8 cellular contexts compared by ENCODE assay signal in the genomic region with DNA sequence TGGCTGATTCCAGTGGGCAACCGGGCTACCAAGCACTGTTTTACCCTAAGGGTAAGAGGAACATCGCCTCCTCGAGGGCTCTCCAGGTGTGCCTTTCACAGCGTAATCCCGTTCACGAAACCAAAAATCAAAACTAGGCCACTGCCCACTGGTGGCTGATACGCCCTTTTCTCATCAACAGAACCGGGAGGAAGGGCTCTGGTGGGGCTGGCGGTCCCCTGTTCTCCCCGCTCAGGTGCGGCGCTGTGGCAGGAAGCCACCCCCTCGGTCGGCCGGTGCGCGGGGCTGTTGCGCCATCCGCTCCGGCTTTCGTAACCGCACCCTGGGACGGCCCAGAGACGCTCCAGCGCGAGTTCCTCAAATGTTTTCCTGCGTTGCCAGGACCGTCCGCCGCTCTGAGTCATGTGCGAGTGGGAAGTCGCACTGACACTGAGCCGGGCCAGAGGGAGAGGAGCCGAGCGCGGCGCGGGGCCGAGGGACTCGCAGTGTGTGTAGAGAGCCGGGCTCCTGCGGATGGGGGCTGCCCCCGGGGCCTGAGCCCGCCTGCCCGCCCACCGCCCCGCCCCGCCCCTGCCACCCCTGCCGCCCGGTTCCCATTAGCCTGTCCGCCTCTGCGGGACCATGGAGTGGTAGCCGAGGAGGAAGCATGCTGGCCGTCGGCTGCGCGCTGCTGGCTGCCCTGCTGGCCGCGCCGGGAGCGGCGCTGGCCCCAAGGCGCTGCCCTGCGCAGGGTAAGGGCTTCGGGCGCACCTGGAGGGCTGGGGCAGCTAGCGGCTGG. TPM values are rescaled to one million over a fixed set of nuclear protein-coding genes. Genes with fewer than 3 reads are reported as not detected.
A peak's percentile ranks its signal among the peaks of the same experiment; 100 is the strongest.
DNase-seq lines count a peak whose midpoint lies in the region; ATAC-seq, FAIRE-seq and TF ChIP-seq lines count a peak whose summit lies in the region.

A gene (plus strand): TSS at position 360 of the 778 bp plus-strand sequence. CDS start 287 bp downstream, at position 647.

- H3K4me3 ChIP-seq in endothelial cell of umbilical vein (replicated peaks in 1 of 3; ENCODE audit: insufficient read depth in 1 of 3, low read depth in 1 of 3, low read length in 3 of 3) (peak within 1 kb of the TSS; percentile 6 to 49 (median 36)), mesenchymal stem cell (ENCODE audit: insufficient read depth in 1 of 2, low read depth in 1 of 2, low read length in 2 of 2) (peak within 1 kb of the TSS; percentile 60 to 91)

- H2BK5ac ChIP-seq in mesenchymal stem cell (ENCODE audit: low read depth, low read length, poor library complexity, severe bottlenecking): no peak within 1 kb of the TSS

- FAIRE-seq in endothelial cell of umbilical vein (lab: Jason Lieb, UNC): peak; percentile 98

- H4K8ac ChIP-seq in mesenchymal stem cell (ENCODE audit: low read length): peak within 1 kb of the TSS; percentile 81

- peak within 1 kb of the TSS; percentile 36 for H2BK120ac ChIP-seq in mesenchymal stem cell (ENCODE audit: low read depth, low read length)

- H3K36me3 ChIP-seq in endothelial cell of umbilical vein (ENCODE audit: control insufficient read depth in 2 of 2, extremely low read depth in 1 of 2, insufficient read depth in 2 of 2, low read length in 2 of 2): no peaks in the 10 kb centered on the region
- H3K36me3 ChIP-seq in mesenchymal stem cell (ENCODE audit: control insufficient read depth in 1 of 2, insufficient read depth in 2 of 2, low read depth in 1 of 2, low read length in 2 of 2): no peaks in the 10 kb centered on the region

- peaks cover 13% of the 10 kb centered on the region for H3K4me1 ChIP-seq in endothelial cell of umbilical vein (ENCODE audit: control insufficient read depth, extremely low read depth, insufficient read depth, low read length)
- H3K4me1 ChIP-seq in mesenchymal stem cell (ENCODE audit: control insufficient read depth, insufficient read depth, low read depth, low read length): peaks cover 25% of the 10 kb centered on the region

- H3K9me3 ChIP-seq in endothelial cell of umbilical vein (replicated peaks; ENCODE audit: control insufficient read depth, insufficient read depth, low read length): no peaks in the 10 kb centered on the region
- H3K9me3 ChIP-seq in mesenchymal stem cell (ENCODE audit: control insufficient read depth, low read length): no peaks in the 10 kb centered on the region

- no peak within 1 kb of the TSS for H2AK5ac ChIP-seq in mesenchymal stem cell (ENCODE audit: low read length, severe bottlenecking)

- H3K23ac ChIP-seq in mesenchymal stem cell (ENCODE audit: low read length in 2 of 2): peak within 1 kb of the TSS in 1 of 2 experiments; percentile 47

- whole genome bisulfite sequencing in mesenchymal stem cell: 1% methylated on average over 56 of the region's 67 CpGs

- POLR2A ChIA-PET in endothelial cell of umbilical vein (lab: Charles Lee): interaction anchor here (1.7 kb wide), 1 partner anchor 15 kb away, joined by 6 read pairs; no protein-coding TSS in a partner anchor

- dilution Hi-C loops in endothelial cell of umbilical vein (cut with MboI; ENCODE audit: extremely low pct_ligation_motif_present, low sequenced_read_pairs): no loop called here

- H3K9me1 ChIP-seq in endothelial cell of umbilical vein (replicated peaks; ENCODE audit: control insufficient read depth, extremely low read depth, insufficient read depth, low read length): no peaks in the 10 kb centered on the region

- H2BK12ac ChIP-seq in mesenchymal stem cell (ENCODE audit: low read length in 2 of 2): peak within 1 kb of the TSS; percentile 94 to 99

- intact Hi-C loops in endothelial cell of umbilical vein (cut with micrococcal nuclease): loop anchor here (1.0 to 2.0 kb wide), 5 partner anchors 14 to 141 kb away; no protein-coding TSS in a partner anchor

- H3K79me2 ChIP-seq in endothelial cell of umbilical vein (ENCODE audit: control insufficient read depth, insufficient read depth, low read length): no peaks in the 10 kb centered on the region

- H3K4me2 ChIP-seq in endothelial cell of umbilical vein (ENCODE audit: insufficient read depth, low read length) (peak within 1 kb of the TSS; percentile 58), mesenchymal stem cell (ENCODE audit: low read length, poor library complexity, severe bottlenecking) (peak within 1 kb of the TSS; percentile 96)

- peak within 1 kb of the TSS; percentile 65 for H2BK15ac ChIP-seq in mesenchymal stem cell (ENCODE audit: low read depth, poor library complexity, severe bottlenecking)

- DNase-seq in GM03348 (ENCODE audit: low spot score) (peak; percentile 93), NCI-H748 (lab: John Stamatoyannopoulos, UW; ENCODE audit: unreplicated experiment) (peak; percentile 69), endothelial cell of umbilical vein (ENCODE audit: low read depth, low spot score) (peak; percentile 83), mesenchymal stem cell (peak; percentile 97)
- peak; percentile 70 for DNase-seq in activated CD8-positive, alpha-beta memory T cell treated with anti-CD3 and anti-CD28 coated beads, Interleukin-2, amount 50 U/mL, for 4 hours
- peak; percentile 43 for DNase-seq in stimulated activated CD8-positive, alpha-beta memory T cell treated with anti-CD3 and anti-CD28 coated beads, Interleukin-12 subunit alpha, Interleukin-12 subunit beta, amount 100 ng/mL, for 1 hour (ENCODE audit: low read depth)

- H3K79me1 ChIP-seq in mesenchymal stem cell (replicated peaks; ENCODE audit: low read length, poor library complexity, severe bottlenecking): peaks cover 7% of the 10 kb centered on the region

- CTCF ChIA-PET in endothelial cell of umbilical vein (lab: Charles Lee): interaction anchor here (0.7 to 3.2 kb wide), 16 partner anchors 15 to 141 kb away, joined by 3 to 20 read pairs (median 5); no protein-coding TSS in a partner anchor

- TF ChIP-seq CTCF in endothelial cell of umbilical vein (IDR thresholded peaks at IDR 0.05; ENCODE audit: extremely low read depth in 1 of 2, insufficient read depth in 1 of 2, low read depth in 1 of 2, low read length in 2 of 2): peak; percentile 28 to 42

- peak within 1 kb of the TSS; percentile 18 for H3K27ac ChIP-seq in endothelial cell of umbilical vein (ENCODE audit: insufficient read depth, low read depth, low read length)
- no peak within 1 kb of the TSS for H3K27ac ChIP-seq in mesenchymal stem cell (ENCODE audit: low read length, poor library complexity, severe bottlenecking)

- peak within 1 kb of the TSS; percentile 71 for H4K91ac ChIP-seq in mesenchymal stem cell (ENCODE audit: low read length)

- H3K18ac ChIP-seq in mesenchymal stem cell (ENCODE audit: low read depth in 1 of 2, low read length in 2 of 2): peak within 1 kb of the TSS; percentile 56 to 88

- no TSS peak for BruUV-seq in endothelial cell of umbilical vein (replicated peaks; lab: Mats Ljungman, UMichigan)

- H3K9ac ChIP-seq in endothelial cell of umbilical vein (replicated peaks; ENCODE audit: extremely low read depth, insufficient read depth, low read length): peak within 1 kb of the TSS; percentile 48
- peak within 1 kb of the TSS; percentile 97 for H3K9ac ChIP-seq in mesenchymal stem cell (ENCODE audit: low read length)

- peak within 1 kb of the TSS in 1 of 2 experiments; percentile 95 for H3K14ac ChIP-seq in mesenchymal stem cell (ENCODE audit: low read length in 2 of 2)

- peak; percentile 36 for ATAC-seq in HG02588 (IDR thresholded peaks at IDR 0.05; ENCODE audit: unreplicated experiment)
- no peak for ATAC-seq in HG02884 (IDR thresholded peaks at IDR 0.05; ENCODE audit: unreplicated experiment)

- no peaks in the 10 kb centered on the region for H4K20me1 ChIP-seq in endothelial cell of umbilical vein (replicated peaks; ENCODE audit: control insufficient read depth, extremely low read depth, insufficient read depth, low read length)

- no peak for TF ChIP-seq POLR2A in endothelial cell of umbilical vein (IDR thresholded peaks at IDR 0.05; ENCODE audit: low read depth, low read length)

- H2AFZ ChIP-seq in endothelial cell of umbilical vein (ENCODE audit: low read depth, low read length) (peak within 1 kb of the TSS; percentile 71), mesenchymal stem cell (ENCODE audit: low read depth, low read length) (peak within 1 kb of the TSS; percentile 72)

- H3K27me3 ChIP-seq in endothelial cell of umbilical vein (ENCODE audit: control insufficient read depth in 2 of 2, insufficient read depth in 2 of 2, low read length in 2 of 2) (no peaks in the 10 kb centered on the region), mesenchymal stem cell (ENCODE audit: control insufficient read depth in 1 of 2, insufficient read depth in 1 of 2, low read length in 2 of 2) (peaks cover 0 to 12% of the 10 kb centered on the region in 2 experiments)

- peak within 1 kb of the TSS; percentile 35 to 71 for H3K4ac ChIP-seq in mesenchymal stem cell (ENCODE audit: low read depth in 1 of 2, low read length in 2 of 2)

TF ChIP-seq in endothelial cell of umbilical vein, 7 proteins besides CTCF, POLR2A, EP300 and RAD21:
- no peak for TF ChIP-seq EZH2 (IDR thresholded peaks at IDR 0.05; ENCODE audit: borderline replicate concordance, low read depth, low read length, severe bottlenecking)
- TF ChIP-seq FOS (IDR thresholded peaks at IDR 0.05; ENCODE audit: borderline replicate concordance, insufficient read depth, low read length): peak; percentile 57

RNA-seq across cellular contexts. Expression of the gene that starts here (rescaled TPM):
- total RNA-seq in endothelial cell of umbilical vein: 3.3 and 4.8 TPM in 2 replicates
- polyA plus RNA-seq in endothelial cell of umbilical vein: 4.2 and 5.1 TPM in 2 replicates
- 2.8 and 3.4 TPM in 2 replicates for polyA plus RNA-seq in endothelial cell of umbilical vein (2011; cell fraction: cytosol; rRNA removed)
- 2.1 and 3.4 TPM in 2 replicates for polyA plus RNA-seq in endothelial cell of umbilical vein (2011; cell fraction: nucleus; rRNA removed)
- polyA plus RNA-seq in endothelial cell of umbilical vein (2012): 2.1 and 2.6 TPM in 2 replicates
- polyA minus RNA-seq in endothelial cell of umbilical vein: 16.2 and 17.7 TPM in 2 replicates
- 4.4 TPM for polyA minus RNA-seq in endothelial cell of umbilical vein (2011; cell fraction: cytosol; rRNA and poly(A)+ RNA removed)
- 1.9 and 2.8 TPM in 2 replicates for polyA minus RNA-seq in endothelial cell of umbilical vein (2011; cell fraction: nucleus; rRNA and poly(A)+ RNA removed)
- 9.3 TPM for polyA plus RNA-seq in mesenchymal stem cell (2013, experiment 1 of 2)
- 9.8 TPM for polyA plus RNA-seq in mesenchymal stem cell (2013, experiment 2 of 2)

Comparison
In these comparisons a context has a peak if more than half of its experiments do, and no peak if none do; other contexts are left out.
1. DNase-seq: peak in every context shown above with its lines; median percentile 97 in mesenchymal stem cell; 93 in GM03348; 83 in endothelial cell of umbilical vein; 70 in activated CD8-positive, alpha-beta memory T cell treated with anti-CD3 and anti-CD28 coated beads, Interleukin-2, amount 50 U/mL, for 4 hours; 69 in NCI-H748; 43 in stimulated activated CD8-positive, alpha-beta memory T cell treated with anti-CD3 and anti-CD28 coated beads, Interleukin-12 subunit alpha, Interleukin-12 subunit beta, amount 100 ng/mL, for 1 hour.